ENCODE assay signal across 8 cellular contexts in the genomic region with DNA sequence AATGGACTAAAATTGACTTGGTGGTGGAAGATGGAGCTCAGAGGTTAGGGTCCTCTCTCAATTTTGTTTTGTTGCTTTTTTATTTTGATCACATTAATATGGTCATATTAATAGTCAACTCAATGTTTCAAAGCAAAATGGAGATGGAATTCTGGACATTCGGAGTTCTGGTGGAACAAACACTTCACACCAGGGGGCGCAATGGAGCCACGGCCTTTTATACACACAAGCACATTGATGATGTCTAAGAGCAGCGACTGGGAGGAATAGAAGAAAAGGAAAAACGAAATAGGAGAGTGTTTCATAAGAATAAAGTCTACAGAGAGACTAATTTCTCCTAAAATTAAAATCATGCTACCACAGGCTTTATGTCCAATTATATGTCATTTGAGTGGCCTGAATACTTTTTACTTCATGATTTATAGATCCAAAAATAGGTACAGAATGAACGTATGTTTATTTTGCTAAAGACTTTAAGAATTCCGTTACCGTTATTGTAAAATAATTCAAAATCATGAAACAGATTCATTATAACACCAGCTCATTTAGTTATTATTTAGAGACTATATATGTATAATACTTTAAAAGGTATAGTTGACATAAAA.
A peak's percentile ranks its signal among the peaks of the same experiment; 100 is the strongest.
DNase-seq lines count a peak whose midpoint lies in the region; ATAC-seq and TF ChIP-seq lines count a peak whose summit lies in the region.

No MANE protein-coding gene starts in this region.

- ATAC-seq in HG03521 (IDR thresholded peaks at IDR 0.05; ENCODE audit: unreplicated experiment): peak; percentile 58

- DNase-seq in BE2C (peak; percentile 82), GM19238 (ENCODE audit: insufficient read length, low spot score) (peak; percentile 7), NOMO-1 (lab: John Stamatoyannopoulos, UW; ENCODE audit: unreplicated experiment in 2 of 2) (peak; percentile 54 to 58), esophagus squamous epithelium (lab: John Stamatoyannopoulos, UW) (no peak), tibial artery (peak; percentile 74 to 77)
- DNase-seq in activated CD8-positive, alpha-beta memory T cell treated with anti-CD3 and anti-CD28 coated beads, Interleukin-2, amount 50 U/mL, for 24 hours (ENCODE audit: extremely low read depth): peak; percentile 29

- H3K27ac ChIP-seq in esophagus squamous epithelium (no peak overlapping the region), tibial artery (no peak overlapping the region)

- intact Hi-C loops in esophagus squamous epithelium (cut with DNase I) (no loop called here), tibial artery (cut with DNase I; ENCODE audit: low total_unique reads) (no loop called here)

- TF ChIP-seq POLR2A in esophagus squamous epithelium (IDR thresholded peaks at IDR 0.05): no peak

- no peaks in the 10 kb centered on the region; the same call in 1 of the 2 replicates for H3K4me1 ChIP-seq in BE2C
- H3K4me1 ChIP-seq in esophagus squamous epithelium: no peaks in the 10 kb centered on the region
- no peaks in the 10 kb centered on the region for H3K4me1 ChIP-seq in neuron (ENCODE audit: insufficient read depth, low read length)
- H3K4me1 ChIP-seq in tibial artery: no peaks in the 10 kb centered on the region

- no peak overlapping the region for H2AFZ ChIP-seq in neuron (ENCODE audit: low read depth, low read length)

- H3K9me3 ChIP-seq in BE2C (no peaks in the 10 kb centered on the region), esophagus squamous epithelium (no peaks in the 10 kb centered on the region), neuron (ENCODE audit: low read length) (no peaks in the 10 kb centered on the region), tibial artery (no peaks in the 10 kb centered on the region)

- H3K27me3 ChIP-seq in BE2C: no peaks in the 10 kb centered on the region
- no peaks in the 10 kb centered on the region for H3K27me3 ChIP-seq in esophagus squamous epithelium
- no peaks in the 10 kb centered on the region for H3K27me3 ChIP-seq in neuron (ENCODE audit: insufficient read depth, low read length)
- no peaks in the 10 kb centered on the region for H3K27me3 ChIP-seq in tibial artery

- peak; percentile 96 for TF ChIP-seq CTCF in BE2C (IDR thresholded peaks at IDR 0.05; ENCODE audit: low read depth, low read length)
- TF ChIP-seq CTCF in esophagus squamous epithelium (IDR thresholded peaks at IDR 0.05): peak; percentile 12 to 80 (median 68)
- TF ChIP-seq CTCF in tibial artery (IDR thresholded peaks at IDR 0.05): peak; percentile 67 to 79

- H3K36me3 ChIP-seq in BE2C: no peaks in the 10 kb centered on the region
- H3K36me3 ChIP-seq in esophagus squamous epithelium: no peaks in the 10 kb centered on the region
- H3K36me3 ChIP-seq in neuron (ENCODE audit: insufficient read depth, low read length): no peaks in the 10 kb centered on the region
- no peaks in the 10 kb centered on the region for H3K36me3 ChIP-seq in tibial artery

- H3K4me3 ChIP-seq in BE2C (ENCODE audit: low read depth, low read length) (no peak overlapping the region), esophagus squamous epithelium (peak overlapping the region in 1 of 4 donors; percentile 22), neuron (ENCODE audit: low read length) (peak overlapping the region; percentile 12), tibial artery (peak overlapping the region; percentile 21)

- WGBS in esophagus squamous epithelium, 2 donors: 30 to 32% methylated on average over 8 of the region's 8 CpGs
